Comparison of ENCODE assay signal across 16 cellular contexts in genomic region chr2:46257980-46258379, GRCh38. TPM values are rescaled to one million over a fixed set of nuclear protein-coding genes. Genes with fewer than 3 reads are reported as not detected.
DNase-seq lines count a peak whose midpoint lies in the region; FAIRE-seq and TF ChIP-seq lines count a peak whose summit lies in the region.
"Had no signal": no experiment of that assay in that cellular context is flagged by ENCODE, and none has a peak within 500 bp of the region (broad histone marks: within the 10 kb centered on the region; RNA-seq: fewer than 3 reads in every experiment).

No MANE protein-coding gene starts in this region.

- 65 to 67% methylated on average over 5 of the region's 5 CpGs for WGBS in transverse colon (ENCODE audit: low coverage in 1 of 2), 2 donors

- CTCF ChIA-PET in endothelial cell of umbilical vein (lab: Charles Lee) = interaction anchor here (0.6 to 2.1 kb wide), 10 partner anchors 9 to 105 kb away, joined by 3 to 9 read pairs (median 4); partner anchors contain the start of gene EPAS1

- peak overlapping the region; percentile 50 for H3K4me2 ChIP-seq in endothelial cell of umbilical vein (ENCODE audit: insufficient read depth, low read length)
- H3K4me2 ChIP-seq: BLaER1, GM23338 had no signal

- intact Hi-C loops in left ventricle myocardium inferior (cut with micrococcal nuclease) = no loop called here
- intact Hi-C loops in cardiac septum (cut with DNase I) = no loop called here
- intact Hi-C loops in endothelial cell of umbilical vein (cut with micrococcal nuclease) = loop anchor here (1.0 kb wide), 2 partner anchors 10 to 15 kb away; no protein-coding TSS in a partner anchor
- intact Hi-C loops in transverse colon (cut with DNase I; ENCODE audit: low total_unique reads) = no loop called here

- no peak for TF ChIP-seq CTCF in left ventricle myocardium inferior (IDR thresholded peaks at IDR 0.05; ENCODE audit: borderline replicate concordance)
- TF ChIP-seq CTCF in endothelial cell of umbilical vein (IDR thresholded peaks at IDR 0.05; ENCODE audit: extremely low read depth in 1 of 2, insufficient read depth in 1 of 2, low read depth in 1 of 2, low read length in 2 of 2) = no peak
- no peak for TF ChIP-seq CTCF in transverse colon (IDR thresholded peaks at IDR 0.05)

- H3K79me2 ChIP-seq in endothelial cell of umbilical vein (ENCODE audit: control insufficient read depth, insufficient read depth, low read length) = no peaks in the 10 kb centered on the region

- no peak for FAIRE-seq in endothelial cell of umbilical vein (lab: Jason Lieb, UNC)
- FAIRE-seq: GM12892, GM18507, H54 had no signal

- H3K4me1 ChIP-seq in left ventricle myocardium inferior (peaks cover 57% of the 10 kb centered on the region), endothelial cell of umbilical vein (ENCODE audit: control insufficient read depth, extremely low read depth, insufficient read depth, low read length) (peaks cover 38% of the 10 kb centered on the region), transverse colon (peaks cover 0 to 11% (median 4%) of the 10 kb centered on the region in 4 donors)

- TSS peak; percentile 36 for BruUV-seq in endothelial cell of umbilical vein (replicated peaks; lab: Mats Ljungman, UMichigan)

- H3K9me1 ChIP-seq in endothelial cell of umbilical vein (replicated peaks; ENCODE audit: control insufficient read depth, extremely low read depth, insufficient read depth, low read length) = no peaks in the 10 kb centered on the region

- POLR2A ChIA-PET in endothelial cell of umbilical vein (lab: Charles Lee) = interaction anchor here (0.9 to 1.4 kb wide), 2 partner anchors 13 to 39 kb away, joined by 3 to 4 read pairs; partner anchors contain the start of gene EPAS1

- TF ChIP-seq EP300 in transverse colon (IDR thresholded peaks at IDR 0.05; ENCODE audit: low read depth) = no peak

- peak; percentile 38 for DNase-seq in NCI-H1105 treated with DMSO at 0.1 percent for 48 hours (lab: John Stamatoyannopoulos, UW)
- no peak for DNase-seq in NCI-H1105 (lab: John Stamatoyannopoulos, UW)
- no peak for DNase-seq in left ventricle myocardium inferior
- DNase-seq in cardiac septum (ENCODE audit: low spot score) = no peak
- DNase-seq in endothelial cell of umbilical vein (ENCODE audit: low read depth, low spot score) = no peak
- no peak for DNase-seq in transverse colon
- DNase-seq in NCI-H1436 (lab: John Stamatoyannopoulos, UW) = no peak
- no peak for DNase-seq in NCI-H446 (lab: John Stamatoyannopoulos, UW)
- DNase-seq: CD4-positive, alpha-beta memory T cell; GDM1 had no signal

- TF ChIP-seq POLR2A in endothelial cell of umbilical vein (IDR thresholded peaks at IDR 0.05; ENCODE audit: low read depth, low read length) (no peak), transverse colon (IDR thresholded peaks at IDR 0.05) (no peak)

- H3K36me3 ChIP-seq in left ventricle myocardium inferior = no peaks in the 10 kb centered on the region
- H3K36me3 ChIP-seq in endothelial cell of umbilical vein (ENCODE audit: control insufficient read depth in 2 of 2, extremely low read depth in 1 of 2, insufficient read depth in 2 of 2, low read length in 2 of 2) = no peaks in the 10 kb centered on the region
- no peaks in the 10 kb centered on the region for H3K36me3 ChIP-seq in transverse colon
- H3K36me3 ChIP-seq: BLaER1 had no signal

- H3K9ac ChIP-seq in endothelial cell of umbilical vein (replicated peaks; ENCODE audit: extremely low read depth, insufficient read depth, low read length) = peak overlapping the region; percentile 12
- H3K9ac ChIP-seq: BLaER1 had no signal

- H3K27me3 ChIP-seq in left ventricle myocardium inferior (ENCODE audit: low read depth) (no peaks in the 10 kb centered on the region), endothelial cell of umbilical vein (ENCODE audit: control insufficient read depth in 2 of 2, insufficient read depth in 2 of 2, low read length in 2 of 2) (no peaks in the 10 kb centered on the region), transverse colon (no peaks in the 10 kb centered on the region)
- H3K27me3 ChIP-seq: BLaER1 had no signal

- H4K20me1 ChIP-seq in endothelial cell of umbilical vein (replicated peaks; ENCODE audit: control insufficient read depth, extremely low read depth, insufficient read depth, low read length) = no peaks in the 10 kb centered on the region
- H4K20me1 ChIP-seq: BLaER1 had no signal

- H3K4me3 ChIP-seq in left ventricle myocardium inferior (no peak overlapping the region), endothelial cell of umbilical vein (replicated peaks in 1 of 3; ENCODE audit: insufficient read depth in 1 of 3, low read depth in 1 of 3, low read length in 3 of 3) (no peak overlapping the region), transverse colon (no peak overlapping the region)
- H3K4me3 ChIP-seq: BLaER1, GM23338 had no signal

- peak overlapping the region; percentile 75 for H3K27ac ChIP-seq in left ventricle myocardium inferior (replicated peaks)
- peak overlapping the region; percentile 64 for H3K27ac ChIP-seq in endothelial cell of umbilical vein (ENCODE audit: insufficient read depth, low read depth, low read length)
- H3K27ac ChIP-seq in transverse colon = peak overlapping the region; percentile 0 to 14 (median 6)
- H3K27ac ChIP-seq: 22Rv1, BLaER1 had no signal

- dilution Hi-C loops in endothelial cell of umbilical vein (cut with MboI; ENCODE audit: extremely low pct_ligation_motif_present, low sequenced_read_pairs) = no loop called here

- H2AFZ ChIP-seq in endothelial cell of umbilical vein (ENCODE audit: low read depth, low read length) = no peak overlapping the region
- H2AFZ ChIP-seq: GM23338 had no signal

- in situ Hi-C loops in transverse colon (cut with MboI; ENCODE audit: low pct_ligation_motif_present in 1 of 4, low pct_unique_long_range_greater_than_20kb in 1 of 4, low sequenced_read_pairs in 3 of 4) = no loop called here

- no peaks in the 10 kb centered on the region for H3K9me3 ChIP-seq in left ventricle myocardium inferior (replicated peaks)
- H3K9me3 ChIP-seq in endothelial cell of umbilical vein (replicated peaks; ENCODE audit: control insufficient read depth, insufficient read depth, low read length) = no peaks in the 10 kb centered on the region
- H3K9me3 ChIP-seq in transverse colon = no peaks in the 10 kb centered on the region
- H3K9me3 ChIP-seq: BLaER1 had no signal

TF ChIP-seq in endothelial cell of umbilical vein, 7 proteins besides CTCF, POLR2A, EP300 and RAD21:
- TF ChIP-seq EZH2 (IDR thresholded peaks at IDR 0.05; ENCODE audit: borderline replicate concordance, low read depth, low read length, severe bottlenecking) (no peak), JUN (IDR thresholded peaks at IDR 0.05; ENCODE audit: borderline replicate concordance, insufficient read depth, insufficient read length, low read depth) (no peak), MYC (IDR thresholded peaks at IDR 0.05; ENCODE audit: low read depth, low read length) (no peak), FOS (IDR thresholded peaks at IDR 0.05; ENCODE audit: borderline replicate concordance, insufficient read depth, low read length) (no peak), GATA2 (IDR thresholded peaks at IDR 0.05; ENCODE audit: insufficient read depth, insufficient read length, low read depth, low read length) (no peak), POLR2AphosphoS5 (IDR thresholded peaks at IDR 0.05; ENCODE audit: insufficient read depth, low read depth, low read length) (no peak), MAX (IDR thresholded peaks at IDR 0.05; ENCODE audit: insufficient read depth, insufficient read length) (no peak)

RNA-seq across cellular contexts. Expression of gene EPAS1, which starts 39.2 kb away (rescaled TPM):
- total RNA-seq in left ventricle myocardium inferior (205 TPM), cardiac septum (139 TPM), endothelial cell of umbilical vein (374 and 397 TPM in 2 replicates), transverse colon (100 to 1,000 TPM; 102 to 260 (median 167) TPM)
- 214 and 229 TPM in 2 replicates for polyA plus RNA-seq in endothelial cell of umbilical vein
- polyA plus RNA-seq in endothelial cell of umbilical vein (2011; cell fraction: cytosol; rRNA removed) = 316 and 329 TPM in 2 replicates
- 257 and 293 TPM in 2 replicates for polyA plus RNA-seq in endothelial cell of umbilical vein (2011; cell fraction: nucleus; rRNA removed)
- 294 and 311 TPM in 2 replicates for polyA plus RNA-seq in endothelial cell of umbilical vein (2012)
- polyA minus RNA-seq in endothelial cell of umbilical vein = 334 and 376 TPM in 2 replicates
- 84.9 TPM for polyA minus RNA-seq in endothelial cell of umbilical vein (2011; cell fraction: cytosol; rRNA and poly(A)+ RNA removed)
- 192 and 214 TPM in 2 replicates for polyA minus RNA-seq in endothelial cell of umbilical vein (2011; cell fraction: nucleus; rRNA and poly(A)+ RNA removed)

Comparison
In these comparisons a context has a peak if more than half of its experiments do, and no peak if none do; other contexts are left out.
1. H3K27ac ChIP-seq: peak in every context shown above with its lines; median percentile 75 in left ventricle myocardium inferior; 64 in endothelial cell of umbilical vein; 6 in transverse colon.